In genomic region chr12:25761356-25761755, GRCh38 we compare ENCODE assay signal across 9 cellular contexts.
"Had no signal": no experiment of that assay in that cellular context is flagged by ENCODE, and none has a peak within 500 bp of the region (broad histone marks: within the 10 kb centered on the region; RNA-seq: fewer than 3 reads in every experiment).

No MANE protein-coding gene starts in this region.

- H3K9me3 ChIP-seq: HAP-1 had no signal

- DNase-seq: GM23248, GOT3, H7, HFFc6 had no signal

- H3K9me3 Mint-ChIP-seq: HFFc6 had no signal

- H3K4me3 Mint-ChIP-seq: HFFc6, IgD-negative memory B cell had no signal

- ATAC-seq: HCT116, HepG2 had no signal

- H3K36me3 Mint-ChIP-seq: IgD-negative memory B cell had no signal

- H3K27ac Mint-ChIP-seq: HFFc6, IgD-negative memory B cell had no signal

- H3K9ac ChIP-seq: GM23248 had no signal

- H2AFZ ChIP-seq: GM23248 had no signal

- H3K36me3 ChIP-seq: HAP-1 had no signal

- H3K27ac ChIP-seq: GM23248, HL-60 had no signal

- H3K4me3 ChIP-seq: GM23248, HAP-1 had no signal

- H3K4me1 Mint-ChIP-seq: IgD-negative memory B cell had no signal

- H3K4me1 ChIP-seq: HAP-1 had no signal
